ENCODE assay signal across 20 cellular contexts in the genomic region with DNA sequence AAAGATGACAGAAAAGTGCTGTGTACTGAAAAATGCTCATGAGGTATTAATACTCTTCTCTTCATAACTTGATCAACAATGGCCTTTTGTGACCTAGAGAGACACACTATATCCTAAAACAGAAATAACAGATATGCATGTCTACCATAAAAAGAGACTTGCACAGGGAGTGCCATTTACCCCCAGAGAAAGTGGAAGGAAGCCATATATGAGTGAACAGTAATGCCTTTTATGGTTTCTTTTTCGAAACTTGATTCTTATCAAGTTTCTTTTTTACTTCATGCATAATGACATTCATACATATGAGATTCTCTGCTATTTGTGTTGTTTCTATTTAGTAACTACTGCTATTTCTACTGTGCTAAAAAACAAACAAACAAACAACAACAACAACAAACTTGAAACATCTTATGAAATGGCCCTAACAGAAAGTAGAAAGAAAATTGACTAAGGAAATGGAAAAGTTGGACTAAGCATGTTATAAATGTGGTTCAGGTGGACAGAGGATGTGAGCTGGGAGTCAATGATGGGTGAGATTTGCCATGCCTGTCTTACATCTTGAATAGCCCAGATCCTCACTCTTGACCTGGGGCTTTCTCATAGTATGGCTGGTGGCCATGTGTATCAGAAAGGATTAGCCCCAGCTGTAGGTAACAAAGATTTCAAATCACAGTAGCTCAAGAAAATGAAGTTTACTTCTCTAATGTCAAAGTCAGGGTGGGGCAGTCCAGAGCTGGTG. TPM values are rescaled to one million over a fixed set of nuclear protein-coding genes. Genes with fewer than 3 reads are reported as not detected.
A peak's percentile ranks its signal among the peaks of the same experiment; 100 is the strongest.
DNase-seq lines count a peak whose midpoint lies in the region; ATAC-seq, FAIRE-seq and TF ChIP-seq lines count a peak whose summit lies in the region.
"Had no signal": no experiment of that assay in that cellular context is flagged by ENCODE, and none has a peak within 500 bp of the region (broad histone marks: within the 10 kb centered on the region; RNA-seq: fewer than 3 reads in every experiment).

No MANE protein-coding gene starts in this region.

- no peaks in the 10 kb centered on the region for H3K79me2 ChIP-seq in astrocyte (ENCODE audit: insufficient read depth, low read length)

- no peak overlapping the region for H3K4me3 ChIP-seq in astrocyte (ENCODE audit: insufficient read depth, low read depth, low read length)
- H3K4me3 ChIP-seq: ascending aorta, SJCRH30 had no signal

- H3K9ac ChIP-seq in astrocyte (ENCODE audit: low read length) = no peak overlapping the region

- H3K27ac ChIP-seq in astrocyte (ENCODE audit: low read depth, low read length) = no peak overlapping the region
- H3K27ac ChIP-seq: ascending aorta, SJCRH30 had no signal

- H3K4me1 Mint-ChIP-seq in astrocyte (ENCODE audit: low read depth, unreplicated experiment) = no peaks in the 10 kb centered on the region
- H3K4me1 Mint-ChIP-seq: natural killer cell had no signal

- H3K4me3 Mint-ChIP-seq in astrocyte (ENCODE audit: unreplicated experiment) = no peak overlapping the region
- H3K4me3 Mint-ChIP-seq: natural killer cell had no signal

- H2AFZ ChIP-seq in astrocyte (ENCODE audit: low read depth, low read length) = no peak overlapping the region

- TF ChIP-seq CTCF in astrocyte (IDR thresholded peaks at IDR 0.05; ENCODE audit: insufficient read depth, low read depth, low read length) (no peak), D721Med (IDR thresholded peaks at IDR 0.05; ENCODE audit: insufficient read depth, missing control alignments) (no peak)

- no peak overlapping the region for H3K27ac Mint-ChIP-seq in astrocyte (ENCODE audit: unreplicated experiment)
- H3K27ac Mint-ChIP-seq: natural killer cell had no signal

- ATAC-seq in GM18498 (IDR thresholded peaks at IDR 0.05; ENCODE audit: unreplicated experiment) = peak; percentile 85
- ATAC-seq in GM19455 (IDR thresholded peaks at IDR 0.05; ENCODE audit: unreplicated experiment) = peak; percentile 55
- peak; percentile 45 for ATAC-seq in HG02981 (IDR thresholded peaks at IDR 0.05; ENCODE audit: unreplicated experiment)
- ATAC-seq in stimulated activated naive CD8-positive, alpha-beta T cell treated with anti-CD3 and anti-CD28 coated beads, Interleukin-15, Interleukin-2, amounts not matched to agents 100 U/mL and 50 U/mL, for 24 hours = no peak
- ATAC-seq: HepG2, natural killer cell had no signal

- no peaks in the 10 kb centered on the region for H3K4me1 ChIP-seq in astrocyte (ENCODE audit: insufficient read depth, low read length)
- H3K4me1 ChIP-seq: ascending aorta had no signal

- no peaks in the 10 kb centered on the region for H3K36me3 Mint-ChIP-seq in astrocyte (ENCODE audit: low read depth, unreplicated experiment)
- H3K36me3 Mint-ChIP-seq: natural killer cell had no signal

- FAIRE-seq in astrocyte (lab: Jason Lieb, UNC) (peak; percentile 85), D721Med (lab: Jason Lieb, UNC) (no peak)
- FAIRE-seq: H1, HepG2 had no signal

- no peaks in the 10 kb centered on the region for H3K27me3 ChIP-seq in astrocyte (ENCODE audit: insufficient read depth, low read length)
- H3K27me3 ChIP-seq: ascending aorta, SJCRH30 had no signal

- no peak overlapping the region for H3K4me2 ChIP-seq in astrocyte (ENCODE audit: low read length)

- no peaks in the 10 kb centered on the region for H3K27me3 Mint-ChIP-seq in astrocyte (ENCODE audit: low read depth, unreplicated experiment)

- H3K9me3 ChIP-seq in astrocyte (ENCODE audit: insufficient read depth, low read depth, low read length) = no peaks in the 10 kb centered on the region
- H3K9me3 ChIP-seq: ascending aorta had no signal

- H3K36me3 ChIP-seq in astrocyte (ENCODE audit: insufficient read depth, low read length) = no peaks in the 10 kb centered on the region
- H3K36me3 ChIP-seq: ascending aorta, SJCRH30 had no signal

- DNase-seq in astrocyte (ENCODE audit: low read depth) (no peak), NCI-H748 treated with DMSO at 0.1 percent for 48 hours (lab: John Stamatoyannopoulos, UW) (no peak), D721Med (ENCODE audit: insufficient read length, low spot score) (no peak)
- no peak for DNase-seq in stimulated activated naive CD8-positive, alpha-beta T cell treated with anti-CD3 and anti-CD28 coated beads, Interleukin-15, Interleukin-2, amounts not matched to agents 100 U/mL and 50 U/mL, for 24 hours
- DNase-seq: activated CD4-positive, alpha-beta T cell treated with anti-CD3 and anti-CD28 coated beads for 4 hours; activated CD8-positive, alpha-beta memory T cell treated with anti-CD3 and anti-CD28 coated beads, Interleukin-2, amount 50 U/mL, for 48 hours; activated naive CD4-positive, alpha-beta T cell treated with Interleukin-2 at 50 U/mL for 16 hours; hippocampal formation; mesenchymal stem cell; natural killer cell; NCI-H1694 treated with DMSO at 0.1 percent for 48 hours; NCI-H446 treated with DMSO at 0.1 percent for 48 hours; SJCRH30; substantia nigra had no signal

- no peaks in the 10 kb centered on the region for H4K20me1 ChIP-seq in astrocyte (ENCODE audit: insufficient read depth, low read length)

- peaks cover 5% of the 10 kb centered on the region for H3K9me3 Mint-ChIP-seq in astrocyte (ENCODE audit: unreplicated experiment)

RNA-seq across cellular contexts. Expression of gene GEMIN8, which starts 43.8 kb away (rescaled TPM):
- total RNA-seq in astrocyte = 9.5 and 10.5 TPM in 2 replicates
